Comparison of ENCODE assay signal across 10 cellular contexts in the genomic region with DNA sequence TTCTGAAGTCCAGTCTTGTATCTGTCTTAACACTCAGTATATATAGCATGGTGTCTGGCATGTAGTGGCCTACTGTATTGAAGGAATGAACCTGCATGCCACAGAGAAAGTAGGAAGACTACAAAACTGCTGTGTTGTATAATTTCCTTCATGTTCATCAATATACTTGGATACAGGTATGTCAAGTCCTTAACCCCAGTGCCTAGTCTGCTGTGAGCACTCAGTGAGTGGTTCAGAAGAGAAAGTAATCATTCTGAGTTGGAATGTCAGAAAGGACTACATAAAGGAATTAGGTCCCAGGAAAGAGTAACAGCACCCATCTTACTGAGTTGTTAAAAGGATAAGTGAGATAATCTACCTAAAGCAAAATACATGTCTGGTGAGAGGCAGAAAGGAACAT. TPM values are rescaled to one million over a fixed set of nuclear protein-coding genes. Genes with fewer than 3 reads are reported as not detected.
DNase-seq lines count a peak whose midpoint lies in the region; ATAC-seq and TF ChIP-seq lines count a peak whose summit lies in the region.
"Had no signal": no experiment of that assay in that cellular context is flagged by ENCODE, and none has a peak within 500 bp of the region (broad histone marks: within the 10 kb centered on the region; RNA-seq: fewer than 3 reads in every experiment).

No MANE protein-coding gene starts in this region.

- H3K4me1 Mint-ChIP-seq in T-helper 1 cell treated with Interleukin-12 subunit alpha and Interleukin-12 subunit beta and Interleukin-4 antibody, amounts not matched to agents 30 μg/mL and 1 μg/mL, for 36 hours (ENCODE audit: low read depth), result peaks cover 77% of the 10 kb centered on the region
- H3K4me1 Mint-ChIP-seq in activated T-helper 17 cell treated with anti-CD3 and anti-CD28 coated beads, Interleukin-2, amount 50 U/mL, for 72 hours, result peaks cover 43% of the 10 kb centered on the region
- peaks cover 13 to 20% (median 14%) of the 10 kb centered on the region in 3 donors for H3K4me1 Mint-ChIP-seq in naive B cell

- H3K4me1 ChIP-seq in KMS-11 (ENCODE audit: low read depth, poor library complexity, severe bottlenecking), result peaks cover 64% of the 10 kb centered on the region

- peaks cover 6% of the 10 kb centered on the region for H3K9me3 Mint-ChIP-seq in T-helper 1 cell treated with Interleukin-12 subunit alpha and Interleukin-12 subunit beta and Interleukin-4 antibody, amounts not matched to agents 30 μg/mL and 1 μg/mL, for 36 hours
- no peaks in the 10 kb centered on the region for H3K9me3 Mint-ChIP-seq in activated T-helper 17 cell treated with anti-CD3 and anti-CD28 coated beads, Interleukin-2, amount 50 U/mL, for 72 hours
- H3K9me3 Mint-ChIP-seq in naive B cell, result no peaks in the 10 kb centered on the region

- no peak overlapping the region for H3K4me3 ChIP-seq in KMS-11 (IDR thresholded peaks at IDR 0.05; ENCODE audit: insufficient read depth, low read depth, low read length)

- H3K9ac ChIP-seq in KMS-11, result no peak overlapping the region

- H3K36me3 ChIP-seq in KMS-11 (ENCODE audit: insufficient read depth), result peaks cover 8% of the 10 kb centered on the region; the same call in 1 of the 2 replicates

- no peaks in the 10 kb centered on the region for H3K79me2 ChIP-seq in KMS-11 (ENCODE audit: insufficient read depth, low read depth)

- H3K4me3 Mint-ChIP-seq in T-helper 1 cell treated with Interleukin-12 subunit alpha and Interleukin-12 subunit beta and Interleukin-4 antibody, amounts not matched to agents 30 μg/mL and 1 μg/mL, for 36 hours, result peak overlapping the region; percentile 64
- H3K4me3 Mint-ChIP-seq in activated T-helper 17 cell treated with anti-CD3 and anti-CD28 coated beads, Interleukin-2, amount 50 U/mL, for 72 hours, result peak overlapping the region; percentile 12
- H3K4me3 Mint-ChIP-seq in naive B cell, result no peak overlapping the region

- peaks cover 56% of the 10 kb centered on the region for H3K36me3 Mint-ChIP-seq in T-helper 1 cell treated with Interleukin-12 subunit alpha and Interleukin-12 subunit beta and Interleukin-4 antibody, amounts not matched to agents 30 μg/mL and 1 μg/mL, for 36 hours (ENCODE audit: low read depth)
- peaks cover 99% of the 10 kb centered on the region for H3K36me3 Mint-ChIP-seq in activated T-helper 17 cell treated with anti-CD3 and anti-CD28 coated beads, Interleukin-2, amount 50 U/mL, for 72 hours (ENCODE audit: low read depth)
- H3K36me3 Mint-ChIP-seq in naive B cell, result peaks cover 5 to 18% of the 10 kb centered on the region in 2 donors

- H3K27me3 Mint-ChIP-seq in T-helper 1 cell treated with Interleukin-12 subunit alpha and Interleukin-12 subunit beta and Interleukin-4 antibody, amounts not matched to agents 30 μg/mL and 1 μg/mL, for 36 hours (ENCODE audit: low read depth), result no peaks in the 10 kb centered on the region
- no peaks in the 10 kb centered on the region for H3K27me3 Mint-ChIP-seq in activated T-helper 17 cell treated with anti-CD3 and anti-CD28 coated beads, Interleukin-2, amount 50 U/mL, for 72 hours
- H3K27me3 Mint-ChIP-seq in naive B cell, result no peaks in the 10 kb centered on the region

- no peak overlapping the region for H2AFZ ChIP-seq in KMS-11 (ENCODE audit: low read depth)

- no peak for TF ChIP-seq CTCF in KMS-11 (conservative IDR thresholded peaks at IDR 0.05; ENCODE audit: low read depth, low read length)

- no peaks in the 10 kb centered on the region for H4K20me1 ChIP-seq in KMS-11 (ENCODE audit: insufficient read depth)

- H3K27ac Mint-ChIP-seq in T-helper 1 cell treated with Interleukin-12 subunit alpha and Interleukin-12 subunit beta and Interleukin-4 antibody, amounts not matched to agents 30 μg/mL and 1 μg/mL, for 36 hours, result peak overlapping the region; percentile 81
- peak overlapping the region; percentile 44 for H3K27ac Mint-ChIP-seq in activated T-helper 17 cell treated with anti-CD3 and anti-CD28 coated beads, Interleukin-2, amount 50 U/mL, for 72 hours
- H3K27ac Mint-ChIP-seq in naive B cell, result peak overlapping the region in 4 of 6 donors; percentile 1 to 81 (median 38)

- ATAC-seq in activated T-helper 17 cell treated with anti-CD3 and anti-CD28 coated beads, Interleukin-2, amount 50 U/mL, for 72 hours (replicated peaks), result no peak
- ATAC-seq in naive B cell (ENCODE audit: low read depth in 2 of 2) (no peak), HG03196 (IDR thresholded peaks at IDR 0.05; ENCODE audit: unreplicated experiment) (no peak)

- DNase-seq in T-helper 1 cell (no peak), naive B cell (no peak), NCI-H1105 treated with DMSO at 0.1 percent for 48 hours (lab: John Stamatoyannopoulos, UW) (no peak), superior temporal gyrus (ENCODE audit: extremely low spot score) (no peak)
- DNase-seq: activated CD4-positive, alpha-beta T cell treated with anti-CD3 and anti-CD28 coated beads for 4 hours; Calu3 had no signal

- H3K27me3 ChIP-seq in KMS-11 (ENCODE audit: insufficient read depth, low read depth), result no peaks in the 10 kb centered on the region

- H3K4me2 ChIP-seq in KMS-11, result peak overlapping the region; percentile 48

- H3K27ac ChIP-seq in KMS-11, result peak overlapping the region; percentile 38; the same call in 1 of the 2 replicates

RNA-seq across cellular contexts. Expression of a gene that starts 32.0 kb away (rescaled TPM):
- total RNA-seq in activated T-helper 17 cell treated with anti-CD3 and anti-CD28 coated beads, Interleukin-2, amount 50 U/mL, for 72 hours, result 100 to 1,000 TPM in 1 of 2 donors, 10 to 100 TPM in 1; 99.9 to 137 TPM
- 10 to 100 TPM; 45.5 to 63.7 (median 56.4) TPM for polyA plus RNA-seq in naive B cell (ENCODE audit: low read depth in 6 of 6)

RNA-seq across cellular contexts. Expression of a gene that starts 32.1 kb away (rescaled TPM):
- 10 to 100 TPM; 21.8 to 32.5 TPM for total RNA-seq in activated T-helper 17 cell treated with anti-CD3 and anti-CD28 coated beads, Interleukin-2, amount 50 U/mL, for 72 hours
- polyA plus RNA-seq in naive B cell (ENCODE audit: low read depth in 6 of 6), result 10 to 100 TPM; 26.8 to 60.9 (median 41.2) TPM

RNA-seq across cellular contexts. Expression of a gene that starts 50.3 kb away (rescaled TPM):
- 10 to 100 TPM; 50.8 to 71.4 TPM for total RNA-seq in activated T-helper 17 cell treated with anti-CD3 and anti-CD28 coated beads, Interleukin-2, amount 50 U/mL, for 72 hours
- 10 to 100 TPM; 11.9 to 20.1 (median 15.4) TPM for polyA plus RNA-seq in naive B cell (ENCODE audit: low read depth in 6 of 6)

Comparison
In these comparisons a context has a peak if more than half of its experiments do, and no peak if none do; other contexts are left out.
1. H3K4me3 Mint-ChIP-seq: peak in T-helper 1 cell treated with Interleukin-12 subunit alpha and Interleukin-12 subunit beta and Interleukin-4 antibody, amounts not matched to agents 30 μg/mL and 1 μg/mL, for 36 hours (single experiment) and activated T-helper 17 cell treated with anti-CD3 and anti-CD28 coated beads, Interleukin-2, amount 50 U/mL, for 72 hours (single experiment); none in naive B cell (0 of 8).
2. Peak in every context shown above with its lines, with median percentiles within 50 percentile points of each other: H3K27ac Mint-ChIP-seq.